Comparison of ENCODE assay signal across 19 cellular contexts in the genomic region with DNA sequence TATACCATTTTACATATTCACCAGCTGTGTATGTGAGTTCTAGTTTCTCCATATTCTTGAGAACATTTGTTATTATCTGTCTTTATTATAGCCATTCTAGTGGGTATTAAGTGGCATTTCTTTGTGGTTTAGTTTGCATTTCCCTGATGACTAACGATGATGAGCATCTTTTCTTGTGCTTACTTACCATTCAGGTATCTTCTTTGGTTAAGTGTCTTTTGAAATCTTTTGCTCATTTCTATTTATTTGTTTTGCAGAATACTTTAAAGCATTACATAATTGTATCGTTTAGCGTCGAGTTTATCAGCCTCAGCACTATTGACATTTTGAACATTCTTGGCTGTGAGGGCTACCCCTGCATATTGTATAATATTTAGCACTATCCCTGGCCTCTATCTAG.
DNase-seq lines count a peak whose midpoint lies in the region; ATAC-seq, FAIRE-seq and TF ChIP-seq lines count a peak whose summit lies in the region.
"Had no signal": no experiment of that assay in that cellular context is flagged by ENCODE, and none has a peak within 500 bp of the region (broad histone marks: within the 10 kb centered on the region; RNA-seq: fewer than 3 reads in every experiment).

No MANE protein-coding gene starts in this region.

- TF ChIP-seq POLR2A in adrenal gland (IDR thresholded peaks at IDR 0.05): no peak

- DNase-seq in A172 (ENCODE audit: low spot score): peak; percentile 75
- DNase-seq in HCEC 1CT: peak; percentile 83
- peak; percentile 8 for DNase-seq in RKO (ENCODE audit: low spot score)
- DNase-seq in HT-29 (ENCODE audit: low spot score): no peak
- DNase-seq in adrenal gland: no peak
- no peak for DNase-seq in stimulated activated CD4-positive, alpha-beta T cell treated with anti-CD3 and anti-CD28 coated beads, Interleukin-12 subunit alpha, Interleukin-12 subunit beta, amount 100 ng/mL, for 4 hours
- DNase-seq: Calu3; CD4-positive, CD25-positive, alpha-beta regulatory T cell; DMS79 treated with DMSO at 0.1 percent for 48 hours; GOT3; Kasumi-1; MV-4-11; NCI-H1436; NCI-H2081 treated with DMSO at 0.1 percent for 48 hours; NCI-H526; Right ventricle myocardium superior had no signal

- 77 to 86% (median 80%) methylated on average over 4 of the region's 4 CpGs for WGBS in adrenal gland, 4 donors

- FAIRE-seq in colon (lab: Jason Lieb, UNC): peak; percentile 14
- FAIRE-seq: A204.1 had no signal

- no peaks in the 10 kb centered on the region for H3K9me3 ChIP-seq in adrenal gland (replicated peaks in 1 of 3)

- TF ChIP-seq CTCF in adrenal gland (IDR thresholded peaks at IDR 0.05): no peak

- no peaks in the 10 kb centered on the region for H3K36me3 ChIP-seq in adrenal gland (replicated peaks in 1 of 2)

- no peak overlapping the region for H3K27ac ChIP-seq in adrenal gland

- H3K4me1 ChIP-seq in adrenal gland (replicated peaks in 1 of 2): no peaks in the 10 kb centered on the region

- ATAC-seq in GM21423 (IDR thresholded peaks at IDR 0.05; ENCODE audit: unreplicated experiment): no peak

- intact Hi-C loops in adrenal gland (cut with DNase I): no loop called here

- H3K27me3 ChIP-seq in adrenal gland: peaks cover 2% of the 10 kb centered on the region

- H3K4me3 ChIP-seq in adrenal gland: no peak overlapping the region

Comparison
In these comparisons a context has a peak if more than half of its experiments do, and no peak if none do; other contexts are left out.
1. DNase-seq: peak in A172 (single experiment), HCEC 1CT (single experiment) and RKO (single experiment); none in HT-29 (single experiment), adrenal gland (0 of 7) and stimulated activated CD4-positive, alpha-beta T cell treated with anti-CD3 and anti-CD28 coated beads, Interleukin-12 subunit alpha, Interleukin-12 subunit beta, amount 100 ng/mL, for 4 hours (single experiment).